ENCODE assay signal across 28 cellular contexts in genomic region chr14:70916300-70916699, GRCh38. TPM values are rescaled to one million over a fixed set of nuclear protein-coding genes. Genes with fewer than 3 reads are reported as not detected.
DNase-seq lines count a peak whose midpoint lies in the region; ATAC-seq, FAIRE-seq and TF ChIP-seq lines count a peak whose summit lies in the region.
"Had no signal": no experiment of that assay in that cellular context is flagged by ENCODE, and none has a peak within 500 bp of the region (broad histone marks: within the 10 kb centered on the region; RNA-seq: fewer than 3 reads in every experiment).

No MANE protein-coding gene starts in this region.

- H3K4me1 ChIP-seq in Loucy (ENCODE audit: insufficient read depth, low read length, poor library complexity, severe bottlenecking) (peaks cover 91% of the 10 kb centered on the region), smooth muscle cell (ENCODE audit: low read depth) (peaks cover 34% of the 10 kb centered on the region), kidney (ENCODE audit: control insufficient read depth in 1 of 2, insufficient read depth in 1 of 2, low read depth in 1 of 2, low read length in 2 of 2) (peaks cover 0 to 21% of the 10 kb centered on the region in 2 donors)
- H3K4me1 ChIP-seq: BE2C, Caco-2 had no signal

- intact Hi-C loops in kidney (cut with DNase I): no loop called here

- no peak for TF ChIP-seq CTCF in Loucy (conservative IDR thresholded peaks at IDR 0.05; ENCODE audit: low read length)
- TF ChIP-seq CTCF in smooth muscle cell (IDR thresholded peaks at IDR 0.05; ENCODE audit: borderline replicate concordance, insufficient read depth, poor library complexity, severe bottlenecking): no peak
- TF ChIP-seq CTCF in kidney (IDR thresholded peaks at IDR 0.05; ENCODE audit: borderline replicate concordance, extremely low read depth, insufficient read depth): no peak

- H4K20me1 ChIP-seq in Loucy (ENCODE audit: insufficient read depth, low read length, poor library complexity, severe bottlenecking): peaks cover 88% of the 10 kb centered on the region
- peaks cover 100% of the 10 kb centered on the region for H4K20me1 ChIP-seq in smooth muscle cell (ENCODE audit: low read depth)

- H3K27ac ChIP-seq in smooth muscle cell (ENCODE audit: low read depth) (peak overlapping the region; percentile 3), kidney (ENCODE audit: low read depth in 2 of 2, low read length in 2 of 2) (no peak overlapping the region)
- H3K27ac ChIP-seq: coronary artery, foreskin keratinocyte, heart right ventricle, right lobe of liver, vagina had no signal

- no peak for ATAC-seq in central memory CD8-positive, alpha-beta T cell (replicated peaks; ENCODE audit: extremely low read depth, poor library complexity, severe bottlenecking)
- ATAC-seq: esophagus mucosa, foreskin keratinocyte, heart right ventricle, Right ventricle myocardium inferior had no signal

- no peaks in the 10 kb centered on the region for H3K9me3 Mint-ChIP-seq in activated T-cell treated with anti-CD3 and anti-CD28 coated beads, Interleukin-2, amount 50 U/mL, for 24 hours
- no peaks in the 10 kb centered on the region for H3K9me3 Mint-ChIP-seq in central memory CD8-positive, alpha-beta T cell

- no peaks in the 10 kb centered on the region for H3K27me3 Mint-ChIP-seq in activated T-cell treated with anti-CD3 and anti-CD28 coated beads, Interleukin-2, amount 50 U/mL, for 24 hours
- H3K27me3 Mint-ChIP-seq in central memory CD8-positive, alpha-beta T cell: no peaks in the 10 kb centered on the region

- H3K36me3 Mint-ChIP-seq in activated T-cell treated with anti-CD3 and anti-CD28 coated beads, Interleukin-2, amount 50 U/mL, for 24 hours (ENCODE audit: low read depth): peaks cover 22% of the 10 kb centered on the region
- peaks cover 3% of the 10 kb centered on the region for H3K36me3 Mint-ChIP-seq in central memory CD8-positive, alpha-beta T cell (ENCODE audit: insufficient read depth)

- H3K27ac Mint-ChIP-seq in activated T-cell treated with anti-CD3 and anti-CD28 coated beads, Interleukin-2, amount 50 U/mL, for 24 hours: peak overlapping the region; percentile 51
- peak overlapping the region; percentile 68 for H3K27ac Mint-ChIP-seq in central memory CD8-positive, alpha-beta T cell (ENCODE audit: low read depth)

- WGBS in smooth muscle cell (ENCODE audit: low lambda C conversion rate): 96% methylated on average over 7 of the region's 7 CpGs

- peaks cover 5% of the 10 kb centered on the region for H3K36me3 ChIP-seq in Loucy (ENCODE audit: insufficient read depth, low read length)
- no peaks in the 10 kb centered on the region for H3K36me3 ChIP-seq in smooth muscle cell (ENCODE audit: low read depth)
- no peaks in the 10 kb centered on the region for H3K36me3 ChIP-seq in kidney (ENCODE audit: control insufficient read depth in 1 of 2, insufficient read depth in 2 of 2, low read length in 2 of 2)
- H3K36me3 ChIP-seq: right lobe of liver, vagina had no signal

- no peak for FAIRE-seq in kidney (lab: Jason Lieb, UNC)

- no peak for DNase-seq in activated T-cell treated with anti-CD3 and anti-CD28 coated beads, Interleukin-2, amount 50 U/mL, for 24 hours
- DNase-seq in activated T-cell treated with anti-CD3 and anti-CD28 coated beads for 4 hours (no peak), smooth muscle cell (lab: John Stamatoyannopoulos, UW; ENCODE audit: unreplicated experiment) (no peak), NCI-H2227 (lab: John Stamatoyannopoulos, UW; ENCODE audit: unreplicated experiment) (no peak), erythroblast (lab: John Stamatoyannopoulos, UW) (no peak), kidney (no peak)
- no peak for DNase-seq in central memory CD8-positive, alpha-beta T cell (ENCODE audit: low spot score in 2 of 2)
- DNase-seq: activated CD4-positive, alpha-beta T cell treated with anti-CD3 and anti-CD28 coated beads, Interleukin-2, amount 50 U/mL, for 1 hour; activated CD8-positive, alpha-beta memory T cell treated with anti-CD3 and anti-CD28 coated beads, Interleukin-2, amount 50 U/mL, for 4 hours; anterior cingulate cortex; BE2C; Caco-2; foreskin keratinocyte; GF-D8; H7; heart right ventricle; Kasumi-1; NCI-H1092; NCI-H1694 treated with DMSO at 0.1 percent for 48 hours; NCI-H524; right lobe of liver; stimulated activated CD4-positive, alpha-beta T cell treated with anti-CD3 and anti-CD28 coated beads, Interleukin-12 subunit alpha, Interleukin-12 subunit beta, amount 100 ng/mL, for 4 hours; stimulated activated CD4-positive, alpha-beta T cell treated with anti-CD3 and anti-CD28 coated beads, Interleukin-4, amount 100 ng/mL, for 1 hour had no signal

- H3K4me3 ChIP-seq in Loucy (ENCODE audit: low read length, poor library complexity, severe bottlenecking): peak overlapping the region; percentile 19
- H3K4me3 ChIP-seq in smooth muscle cell: no peak overlapping the region
- H3K4me3 ChIP-seq in kidney (ENCODE audit: low read length in 2 of 2): no peak overlapping the region
- H3K4me3 ChIP-seq: coronary artery, heart right ventricle, right lobe of liver, vagina had no signal

- no peaks in the 10 kb centered on the region for H3K27me3 ChIP-seq in Loucy (ENCODE audit: insufficient read depth, low read length, poor library complexity, severe bottlenecking)
- H3K27me3 ChIP-seq in smooth muscle cell (ENCODE audit: low read depth): no peaks in the 10 kb centered on the region
- H3K27me3 ChIP-seq: BE2C, foreskin keratinocyte, heart right ventricle, right lobe of liver, vagina had no signal

- H3K4me2 ChIP-seq in Loucy (ENCODE audit: low read depth, low read length, poor library complexity, severe bottlenecking) (peak overlapping the region; percentile 77), smooth muscle cell (no peak overlapping the region)

- H3K9ac ChIP-seq in Loucy (ENCODE audit: low read depth, low read length, poor library complexity, severe bottlenecking) (peak overlapping the region; percentile 21), smooth muscle cell (ENCODE audit: low read depth) (no peak overlapping the region), kidney (ENCODE audit: low read length in 2 of 2) (no peak overlapping the region)

- H3K4me3 Mint-ChIP-seq in activated T-cell treated with anti-CD3 and anti-CD28 coated beads, Interleukin-2, amount 50 U/mL, for 24 hours: no peak overlapping the region
- peak overlapping the region; percentile 8 for H3K4me3 Mint-ChIP-seq in central memory CD8-positive, alpha-beta T cell

- H3K79me2 ChIP-seq in Loucy (ENCODE audit: insufficient read depth, low read length) (peaks cover 99% of the 10 kb centered on the region), smooth muscle cell (ENCODE audit: low read depth) (peaks cover 100% of the 10 kb centered on the region)

- no peak for TF ChIP-seq POLR2A in erythroblast (IDR thresholded peaks at IDR 0.05; ENCODE audit: low read length)

- H2AFZ ChIP-seq in Loucy (ENCODE audit: low read length) (no peak overlapping the region), smooth muscle cell (ENCODE audit: low read depth) (no peak overlapping the region)

- H3K9me3 ChIP-seq in Loucy (ENCODE audit: insufficient read depth, low read depth, low read length) (no peaks in the 10 kb centered on the region), smooth muscle cell (replicated peaks; ENCODE audit: low read depth) (no peaks in the 10 kb centered on the region), kidney (ENCODE audit: control insufficient read depth in 1 of 2, low read length in 2 of 2) (no peaks in the 10 kb centered on the region)
- H3K9me3 ChIP-seq: BE2C, Caco-2, heart right ventricle, right lobe of liver, vagina had no signal

- peaks cover 88% of the 10 kb centered on the region for H3K4me1 Mint-ChIP-seq in activated T-cell treated with anti-CD3 and anti-CD28 coated beads, Interleukin-2, amount 50 U/mL, for 24 hours (ENCODE audit: low read depth)
- peaks cover 74% of the 10 kb centered on the region for H3K4me1 Mint-ChIP-seq in central memory CD8-positive, alpha-beta T cell

- H3K9me2 ChIP-seq in Loucy (replicated peaks; ENCODE audit: low read depth, low read length): no peaks in the 10 kb centered on the region

- H3F3A ChIP-seq in Loucy (ENCODE audit: low read depth) (peaks cover 11% of the 10 kb centered on the region; the same call in 1 of the 2 replicates), smooth muscle cell (ENCODE audit: low read depth) (no peaks in the 10 kb centered on the region)

RNA-seq across cellular contexts. Expression of gene PCNX1, which starts 9.0 kb away (rescaled TPM):
- 68.2 and 80.3 TPM in 2 replicates for total RNA-seq in smooth muscle cell
- 12.2 and 18.6 TPM in 2 replicates for polyA plus RNA-seq in smooth muscle cell
- total RNA-seq in kidney: 55.2 TPM
- 16.2 TPM for polyA plus RNA-seq in kidney (ENCODE audit: insufficient read depth, low read depth, low replicate concordance)
